Comparison of ENCODE assay signal across 2 cellular contexts in the genomic region with DNA sequence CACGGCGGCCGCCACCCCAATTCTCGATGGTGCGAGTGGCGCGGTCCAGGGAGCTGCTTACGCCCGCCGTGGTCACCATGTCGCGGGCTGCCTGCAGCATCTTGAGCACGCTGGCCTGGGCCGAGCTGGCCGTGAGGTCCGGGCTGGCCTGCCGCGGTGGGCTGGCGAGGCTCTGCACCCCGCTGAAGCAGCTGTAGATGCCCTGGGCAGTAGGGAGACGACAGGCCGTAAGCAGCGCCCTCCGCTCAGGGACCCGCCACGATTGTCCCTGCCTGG.
TF ChIP-seq lines count a peak whose summit lies in the region.

No MANE protein-coding gene starts in this region.

TF ChIP-seq in A549, 52 proteins besides CTCF, POLR2A, EP300 and RAD21:
- TF ChIP-seq, protein P1, sequence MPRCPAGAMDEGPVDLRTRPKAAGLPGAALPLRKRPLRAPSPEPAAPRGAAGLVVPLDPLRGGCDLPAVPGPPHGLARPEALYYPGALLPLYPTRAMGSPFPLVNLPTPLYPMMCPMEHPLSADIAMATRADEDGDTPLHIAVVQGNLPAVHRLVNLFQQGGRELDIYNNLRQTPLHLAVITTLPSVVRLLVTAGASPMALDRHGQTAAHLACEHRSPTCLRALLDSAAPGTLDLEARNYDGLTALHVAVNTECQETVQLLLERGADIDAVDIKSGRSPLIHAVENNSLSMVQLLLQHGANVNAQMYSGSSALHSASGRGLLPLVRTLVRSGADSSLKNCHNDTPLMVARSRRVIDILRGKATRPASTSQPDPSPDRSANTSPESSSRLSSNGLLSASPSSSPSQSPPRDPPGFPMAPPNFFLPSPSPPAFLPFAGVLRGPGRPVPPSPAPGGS (IDR thresholded peaks at IDR 0.05), result no peak
- TF ChIP-seq, protein P2, sequence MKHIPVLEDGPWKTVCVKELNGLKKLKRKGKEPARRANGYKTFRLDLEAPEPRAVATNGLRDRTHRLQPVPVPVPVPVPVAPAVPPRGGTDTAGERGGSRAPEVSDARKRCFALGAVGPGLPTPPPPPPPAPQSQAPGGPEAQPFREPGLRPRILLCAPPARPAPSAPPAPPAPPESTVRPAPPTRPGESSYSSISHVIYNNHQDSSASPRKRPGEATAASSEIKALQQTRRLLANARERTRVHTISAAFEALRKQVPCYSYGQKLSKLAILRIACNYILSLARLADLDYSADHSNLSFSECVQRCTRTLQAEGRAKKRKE (CRISPR knock-in tag; IDR thresholded peaks at IDR 0.05; ENCODE audit: low read depth), result no peak

TF ChIP-seq in IMR-90, 13 proteins besides CTCF, POLR2A, EP300 and RAD21:
- no peak for TF ChIP-seq RFX5 (IDR thresholded peaks at IDR 0.05; ENCODE audit: low read depth, low read length)
- TF ChIP-seq FOS (IDR thresholded peaks at IDR 0.05; ENCODE audit: low read depth, low read length), result no peak
- TF ChIP-seq CEBPB (IDR thresholded peaks at IDR 0.05; ENCODE audit: low read depth, low read length), result no peak
- no peak for TF ChIP-seq CHD1 (IDR thresholded peaks at IDR 0.05; ENCODE audit: low read depth, low read length)
- TF ChIP-seq NFE2L2 (IDR thresholded peaks at IDR 0.05; ENCODE audit: low read depth, low read length), result no peak
- TF ChIP-seq, protein P3, sequence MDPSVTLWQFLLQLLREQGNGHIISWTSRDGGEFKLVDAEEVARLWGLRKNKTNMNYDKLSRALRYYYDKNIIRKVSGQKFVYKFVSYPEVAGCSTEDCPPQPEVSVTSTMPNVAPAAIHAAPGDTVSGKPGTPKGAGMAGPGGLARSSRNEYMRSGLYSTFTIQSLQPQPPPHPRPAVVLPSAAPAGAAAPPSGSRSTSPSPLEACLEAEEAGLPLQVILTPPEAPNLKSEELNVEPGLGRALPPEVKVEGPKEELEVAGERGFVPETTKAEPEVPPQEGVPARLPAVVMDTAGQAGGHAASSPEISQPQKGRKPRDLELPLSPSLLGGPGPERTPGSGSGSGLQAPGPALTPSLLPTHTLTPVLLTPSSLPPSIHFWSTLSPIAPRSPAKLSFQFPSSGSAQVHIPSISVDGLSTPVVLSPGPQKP (IDR thresholded peaks at IDR 0.05; ENCODE audit: borderline replicate concordance, low read depth, low read length), result no peak
- TF ChIP-seq RCOR1 (IDR thresholded peaks at IDR 0.05; ENCODE audit: insufficient replicate concordance, low read length), result no peak
- no peak for TF ChIP-seq MAZ (IDR thresholded peaks at IDR 0.05; ENCODE audit: borderline replicate concordance, low read depth, low read length)
